12 cellular contexts compared by ENCODE assay signal in the genomic region with DNA sequence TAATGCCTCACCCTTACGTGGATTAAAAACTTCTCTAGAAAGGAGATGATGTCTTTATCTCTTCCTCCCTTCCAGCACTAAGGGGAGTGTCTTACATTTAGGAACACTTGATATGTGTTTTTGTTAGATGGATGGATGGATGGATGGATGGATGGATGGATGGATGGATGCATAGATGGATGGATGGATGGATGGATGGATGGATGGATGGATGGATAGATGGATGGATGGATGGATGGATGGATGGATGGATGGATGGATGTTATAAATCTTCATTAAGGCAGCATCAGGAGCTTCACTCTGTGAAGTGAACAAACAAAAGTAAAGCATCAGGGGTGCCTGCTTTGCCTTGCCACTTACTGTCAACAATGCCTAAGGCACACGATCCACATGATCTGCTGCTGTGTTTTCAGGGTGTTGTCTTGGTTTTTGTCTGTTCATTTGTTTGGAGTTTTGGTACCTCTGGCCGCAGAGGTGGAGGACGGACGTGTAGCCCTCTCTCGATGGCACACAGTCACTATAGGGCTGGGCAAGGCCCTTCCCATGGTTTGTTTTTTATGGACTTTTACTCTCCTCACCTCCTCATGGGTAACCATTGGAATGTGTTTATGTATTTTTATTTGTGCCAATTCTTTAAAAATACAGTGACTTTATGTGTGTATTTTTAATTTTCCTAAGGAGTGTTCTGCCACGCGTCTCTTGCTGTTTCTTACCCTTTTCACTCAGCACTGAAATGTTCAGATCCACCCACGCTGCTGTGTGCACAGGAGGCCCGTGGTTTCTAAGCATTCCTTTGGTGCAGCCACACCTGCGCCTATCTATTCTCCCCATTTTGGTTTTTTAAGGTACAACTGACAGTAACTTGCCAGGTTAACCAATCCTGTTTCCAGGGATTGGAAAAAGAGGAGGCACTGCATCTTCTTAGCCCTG.
DNase-seq lines count a peak whose midpoint lies in the region; FAIRE-seq and TF ChIP-seq lines count a peak whose summit lies in the region.
"Had no signal": no experiment of that assay in that cellular context is flagged by ENCODE, and none has a peak within 500 bp of the region (broad histone marks: within the 10 kb centered on the region; RNA-seq: fewer than 3 reads in every experiment).

No MANE protein-coding gene starts in this region.

- peaks cover 14% of the 10 kb centered on the region for H3K9me3 Mint-ChIP-seq in T-helper 2 cell treated with Interferon-gamma antibody and Interleukin-4, amounts not matched to agents 5 μg/mL and 100 μg/mL, for 36 hours
- H3K9me3 Mint-ChIP-seq in activated naive CD8-positive, alpha-beta T cell treated with anti-CD3 and anti-CD28 coated beads for 36 hours, result peaks cover 3% of the 10 kb centered on the region

- peaks cover 60% of the 10 kb centered on the region for H3K4me1 Mint-ChIP-seq in T-helper 2 cell treated with Interferon-gamma antibody and Interleukin-4, amounts not matched to agents 5 μg/mL and 100 μg/mL, for 36 hours (ENCODE audit: low read depth)
- H3K4me1 Mint-ChIP-seq in activated naive CD8-positive, alpha-beta T cell treated with anti-CD3 and anti-CD28 coated beads for 36 hours, result peaks cover 56% of the 10 kb centered on the region

- peak; percentile 81 for FAIRE-seq in GM12892 (lab: Jason Lieb, UNC)
- FAIRE-seq: TTC549 had no signal

- H3K36me3 Mint-ChIP-seq in T-helper 2 cell treated with Interferon-gamma antibody and Interleukin-4, amounts not matched to agents 5 μg/mL and 100 μg/mL, for 36 hours (ENCODE audit: low read depth), result peaks cover 4% of the 10 kb centered on the region
- peaks cover 15% of the 10 kb centered on the region for H3K36me3 Mint-ChIP-seq in activated naive CD8-positive, alpha-beta T cell treated with anti-CD3 and anti-CD28 coated beads for 36 hours
- H3K36me3 Mint-ChIP-seq: CD14-positive monocyte had no signal

- no peak overlapping the region for H3K4me3 Mint-ChIP-seq in T-helper 2 cell treated with Interferon-gamma antibody and Interleukin-4, amounts not matched to agents 5 μg/mL and 100 μg/mL, for 36 hours
- H3K4me3 Mint-ChIP-seq in activated naive CD8-positive, alpha-beta T cell treated with anti-CD3 and anti-CD28 coated beads for 36 hours, result no peak overlapping the region
- H3K4me3 Mint-ChIP-seq: CD14-positive monocyte had no signal

- no peaks in the 10 kb centered on the region for H3K27me3 Mint-ChIP-seq in T-helper 2 cell treated with Interferon-gamma antibody and Interleukin-4, amounts not matched to agents 5 μg/mL and 100 μg/mL, for 36 hours (ENCODE audit: low read depth)
- no peaks in the 10 kb centered on the region for H3K27me3 Mint-ChIP-seq in activated naive CD8-positive, alpha-beta T cell treated with anti-CD3 and anti-CD28 coated beads for 36 hours

- H3K27ac Mint-ChIP-seq in T-helper 2 cell treated with Interferon-gamma antibody and Interleukin-4, amounts not matched to agents 5 μg/mL and 100 μg/mL, for 36 hours, result peak overlapping the region; percentile 49
- peak overlapping the region; percentile 76 for H3K27ac Mint-ChIP-seq in activated naive CD8-positive, alpha-beta T cell treated with anti-CD3 and anti-CD28 coated beads for 36 hours

- DNase-seq in GM12892 (ENCODE audit: insufficient read length), result no peak
- DNase-seq in T-helper 2 cell treated with Interferon-gamma antibody and Interleukin-4, amounts not matched to agents 5 μg/mL and 100 μg/mL, for 36 hours (ENCODE audit: low spot score), result peak; percentile 24
- peak; percentile 52 for DNase-seq in activated naive CD8-positive, alpha-beta T cell treated with anti-CD3 and anti-CD28 coated beads for 36 hours
- peak; percentile 35 for DNase-seq in stimulated activated CD4-positive, alpha-beta T cell treated with anti-CD3 and anti-CD28 coated beads, Interleukin-2, amount 100 ng/mL, for 4 hours (ENCODE audit: low read depth)
- DNase-seq in LoVo (ENCODE audit: low spot score), result no peak
- no peak for DNase-seq in NAMALWA (ENCODE audit: low spot score)
- no peak for DNase-seq in dermis blood vessel endothelial cell
- DNase-seq: mesenchymal stem cell, NCI-H1092 treated with DMSO at 0.1 percent for 48 hours, substantia nigra had no signal

- no peak for TF ChIP-seq POLR2A in GM12892 (IDR thresholded peaks at IDR 0.05; ENCODE audit: low read depth, low read length)

Comparison
In these comparisons a context has a peak if more than half of its experiments do, and no peak if none do; other contexts are left out.
1. DNase-seq: peak in T-helper 2 cell treated with Interferon-gamma antibody and Interleukin-4, amounts not matched to agents 5 μg/mL and 100 μg/mL, for 36 hours (single experiment), activated naive CD8-positive, alpha-beta T cell treated with anti-CD3 and anti-CD28 coated beads for 36 hours (single experiment) and stimulated activated CD4-positive, alpha-beta T cell treated with anti-CD3 and anti-CD28 coated beads, Interleukin-2, amount 100 ng/mL, for 4 hours (single experiment); none in GM12892 (single experiment), LoVo (single experiment), NAMALWA (single experiment) and dermis blood vessel endothelial cell (single experiment).